In genomic region chr10:50528206-50528605, GRCh38 we compare ENCODE assay signal across 22 cellular contexts.
"Had no signal": no experiment of that assay in that cellular context is flagged by ENCODE, and none has a peak within 500 bp of the region (broad histone marks: within the 10 kb centered on the region; RNA-seq: fewer than 3 reads in every experiment).

No MANE protein-coding gene starts in this region.

- H3K27me3 Mint-ChIP-seq: activated CD4-positive, alpha-beta memory T cell treated with anti-CD3 and anti-CD28 coated beads, Interleukin-2, amount 10 ng/mL, durations not matched to agents 7 days and 5 days; activated CD8-positive, alpha-beta memory T cell treated with anti-CD3 and anti-CD28 coated beads, Interleukin-2, amount 10 ng/mL, durations not matched to agents 7 days and 5 days; activated naive CD8-positive, alpha-beta T cell treated with anti-CD3 and anti-CD28 coated beads, Interleukin-2, amount 10 ng/mL, durations not matched to agents 7 days and 5 days; naive B cell; stimulated activated naive CD8-positive, alpha-beta T cell treated with anti-CD3 and anti-CD28 coated beads, Interleukin-15, Interleukin-2, amounts not matched to agents 100 ng/mL and 50 ng/mL, for 24 hours had no signal

- ATAC-seq: WTC11 had no signal

- H3K4me3 ChIP-seq: cardiac muscle cell, right lobe of liver, vagina had no signal

- H3K27me3 ChIP-seq: neutrophil, right lobe of liver, vagina had no signal

- DNase-seq: activated CD4-positive, alpha-beta memory T cell treated with anti-CD3 and anti-CD28 coated beads, Interleukin-2, amount 10 ng/mL, durations not matched to agents 7 days and 5 days; activated CD4-positive, alpha-beta T cell treated with anti-CD3 and anti-CD28 coated beads for 4 hours; activated CD8-positive, alpha-beta memory T cell treated with anti-CD3 and anti-CD28 coated beads, Interleukin-2, amount 10 ng/mL, durations not matched to agents 7 days and 5 days; activated naive CD4-positive, alpha-beta T cell; activated naive CD8-positive, alpha-beta T cell treated with anti-CD3 and anti-CD28 coated beads, Interleukin-2, amount 10 ng/mL, durations not matched to agents 7 days and 5 days; amygdala; kidney glomerular epithelial cell; left ventricle myocardium superior; naive B cell; right lobe of liver; small intestine; stimulated activated CD4-positive, alpha-beta T cell treated with anti-CD3 and anti-CD28 coated beads, Interleukin-15, amount 100 ng/mL, for 24 hours; stimulated activated CD4-positive, alpha-beta T cell treated with anti-CD3 and anti-CD28 coated beads, Interleukin-2, amount 100 ng/mL, for 48 hours; trophoblast cell had no signal

- H3K36me3 Mint-ChIP-seq: WTC11 had no signal

- H3K4me3 Mint-ChIP-seq: activated CD4-positive, alpha-beta memory T cell treated with anti-CD3 and anti-CD28 coated beads, Interleukin-2, amount 10 ng/mL, durations not matched to agents 7 days and 5 days; activated CD8-positive, alpha-beta memory T cell treated with anti-CD3 and anti-CD28 coated beads, Interleukin-2, amount 10 ng/mL, durations not matched to agents 7 days and 5 days; activated naive CD8-positive, alpha-beta T cell treated with anti-CD3 and anti-CD28 coated beads, Interleukin-2, amount 10 ng/mL, durations not matched to agents 7 days and 5 days; naive B cell; stimulated activated naive CD8-positive, alpha-beta T cell treated with anti-CD3 and anti-CD28 coated beads, Interleukin-15, Interleukin-2, amounts not matched to agents 100 ng/mL and 50 ng/mL, for 24 hours; WTC11 had no signal

- H3K9me3 ChIP-seq: neutrophil, right lobe of liver, vagina had no signal

- FAIRE-seq: frontal cortex, small intestine had no signal

- H3K27ac Mint-ChIP-seq: activated CD4-positive, alpha-beta memory T cell treated with anti-CD3 and anti-CD28 coated beads, Interleukin-2, amount 10 ng/mL, durations not matched to agents 7 days and 5 days; activated naive CD8-positive, alpha-beta T cell treated with anti-CD3 and anti-CD28 coated beads, Interleukin-2, amount 10 ng/mL, durations not matched to agents 7 days and 5 days; WTC11 had no signal

- H3K27ac ChIP-seq: cardiac muscle cell, epithelial cell of prostate, neutrophil, parathyroid adenoma, right lobe of liver, vagina had no signal

- H3K4me1 ChIP-seq: right lobe of liver, vagina had no signal

- H3K36me3 ChIP-seq: cardiac muscle cell, neutrophil, right lobe of liver, vagina had no signal
